Comparison of ENCODE assay signal across 10 cellular contexts in the genomic region with DNA sequence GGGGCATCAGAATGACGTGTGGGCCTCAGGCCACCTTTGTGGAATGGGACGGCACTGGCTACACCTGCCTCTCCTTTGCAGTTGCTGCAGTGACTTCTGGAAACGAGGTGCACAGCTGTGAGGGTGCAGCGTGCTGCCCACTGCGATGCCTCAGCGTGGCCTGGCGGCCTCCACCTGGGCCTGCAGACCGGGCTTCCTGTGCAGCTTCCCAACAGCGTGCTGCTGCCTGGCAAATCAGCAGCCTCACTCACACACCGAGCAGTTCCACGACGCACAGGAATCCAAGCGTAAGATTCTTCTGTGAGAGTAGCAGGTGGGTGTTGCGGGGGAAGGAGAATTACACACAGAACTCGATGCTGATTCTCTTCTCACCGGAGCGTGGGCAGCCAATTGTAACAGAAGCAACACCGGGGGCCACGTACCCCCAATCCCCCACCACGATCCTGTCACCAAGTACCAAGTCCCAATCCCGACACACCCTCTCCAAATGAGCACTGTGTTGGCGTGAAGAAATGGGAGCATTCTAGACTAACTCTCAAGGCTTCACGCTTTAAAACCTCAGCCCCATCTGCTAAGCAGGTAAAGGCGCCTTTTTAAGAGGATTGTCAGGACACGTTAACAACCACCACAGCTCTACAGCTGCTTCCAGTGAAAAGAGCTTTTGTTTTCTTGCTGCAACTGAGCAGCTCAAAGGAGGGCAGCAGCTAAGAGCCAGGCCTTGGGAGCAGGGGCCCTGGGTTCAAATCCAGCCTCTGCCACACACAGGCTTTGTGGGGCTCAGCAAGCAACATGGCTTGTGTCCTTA. TPM values are rescaled to one million over a fixed set of nuclear protein-coding genes. Genes with fewer than 3 reads are reported as not detected.
DNase-seq lines count a peak whose midpoint lies in the region; ATAC-seq and TF ChIP-seq lines count a peak whose summit lies in the region.
"Had no signal": no experiment of that assay in that cellular context is flagged by ENCODE, and none has a peak within 500 bp of the region (broad histone marks: within the 10 kb centered on the region; RNA-seq: fewer than 3 reads in every experiment).

No MANE protein-coding gene starts in this region.

- peaks cover 85% of the 10 kb centered on the region for H3K36me3 Mint-ChIP-seq in activated CD4-positive, alpha-beta T cell treated with anti-CD3 and anti-CD28 coated beads for 36 hours (ENCODE audit: low read depth)
- H3K36me3 Mint-ChIP-seq in activated T-helper 17 cell treated with anti-CD3 and anti-CD28 coated beads, Interleukin-2, amount 50 U/mL, for 72 hours (ENCODE audit: low read depth) = peaks cover 100% of the 10 kb centered on the region
- H3K36me3 Mint-ChIP-seq in naive thymus-derived CD4-positive, alpha-beta T cell = peaks cover 6 to 52% (median 12%) of the 10 kb centered on the region in 5 donors

- no peak overlapping the region for H3K4me3 ChIP-seq in naive thymus-derived CD4-positive, alpha-beta T cell (ENCODE audit: low read length)
- no peak overlapping the region for H3K4me3 ChIP-seq in upper lobe of left lung
- H3K4me3 ChIP-seq: MG63 had no signal

- peaks cover 99% of the 10 kb centered on the region for H3K4me1 Mint-ChIP-seq in activated CD4-positive, alpha-beta T cell treated with anti-CD3 and anti-CD28 coated beads for 36 hours
- peaks cover 76% of the 10 kb centered on the region for H3K4me1 Mint-ChIP-seq in activated T-helper 17 cell treated with anti-CD3 and anti-CD28 coated beads, Interleukin-2, amount 50 U/mL, for 72 hours
- H3K4me1 Mint-ChIP-seq in naive thymus-derived CD4-positive, alpha-beta T cell = peaks cover 76 to 100% (median 96%) of the 10 kb centered on the region in 7 donors

- H3K27me3 ChIP-seq in naive thymus-derived CD4-positive, alpha-beta T cell (ENCODE audit: control insufficient read depth in 2 of 2, insufficient read depth in 2 of 2, low read length in 2 of 2) = no peaks in the 10 kb centered on the region
- H3K27me3 ChIP-seq in upper lobe of left lung = no peaks in the 10 kb centered on the region
- H3K27me3 ChIP-seq: MG63 had no signal

- ATAC-seq in activated CD4-positive, alpha-beta T cell treated with anti-CD3 and anti-CD28 coated beads for 36 hours = no peak
- ATAC-seq in activated T-helper 17 cell treated with anti-CD3 and anti-CD28 coated beads, Interleukin-2, amount 50 U/mL, for 72 hours (replicated peaks) = no peak
- ATAC-seq in naive thymus-derived CD4-positive, alpha-beta T cell = peak; percentile 17
- no peak for ATAC-seq in GM21360 (IDR thresholded peaks at IDR 0.05; ENCODE audit: unreplicated experiment)
- ATAC-seq in upper lobe of left lung (ENCODE audit: low FRiP score in 2 of 2) = no peak

- TF ChIP-seq EP300 in upper lobe of left lung (IDR thresholded peaks at IDR 0.05) = no peak

- CTCF ChIA-PET in activated CD4-positive, alpha-beta T cell treated with anti-CD3 and anti-CD28 coated beads for 36 hours (lab: Charles Lee) = interaction anchor here (1.0 kb wide), 1 partner anchor 74 kb away, joined by 3 read pairs; no protein-coding TSS in a partner anchor
- CTCF ChIA-PET in naive thymus-derived CD4-positive, alpha-beta T cell (lab: Charles Lee) = interaction anchor here (1.3 kb wide), 1 partner anchor 11 kb away, joined by 3 read pairs; no protein-coding TSS in a partner anchor

- no peak for TF ChIP-seq POLR2A in upper lobe of left lung (IDR thresholded peaks at IDR 0.05)

- TF ChIP-seq CTCF in upper lobe of left lung (IDR thresholded peaks at IDR 0.05) = no peak

- WGBS in upper lobe of left lung, 2 donors = 88 to 91% methylated on average over 18 to 25 of the region's 25 CpGs

- peaks cover 9 to 75% (median 32%) of the 10 kb centered on the region in 3 experiments for H3K36me3 ChIP-seq in naive thymus-derived CD4-positive, alpha-beta T cell (ENCODE audit: control insufficient read depth in 2 of 3, insufficient read depth in 3 of 3, low read length in 3 of 3)
- H3K36me3 ChIP-seq in upper lobe of left lung = peaks cover 23 to 93% (median 69%) of the 10 kb centered on the region in 4 donors

- no peaks in the 10 kb centered on the region for H3K9me3 ChIP-seq in naive thymus-derived CD4-positive, alpha-beta T cell (ENCODE audit: control insufficient read depth in 2 of 3, low read length in 3 of 3)
- H3K9me3 ChIP-seq in upper lobe of left lung = no peaks in the 10 kb centered on the region
- H3K9me3 ChIP-seq: MG63 had no signal

- H3K4me3 Mint-ChIP-seq in activated CD4-positive, alpha-beta T cell treated with anti-CD3 and anti-CD28 coated beads for 36 hours = peak overlapping the region; percentile 44
- peak overlapping the region; percentile 93 for H3K4me3 Mint-ChIP-seq in activated T-helper 17 cell treated with anti-CD3 and anti-CD28 coated beads, Interleukin-2, amount 50 U/mL, for 72 hours
- H3K4me3 Mint-ChIP-seq in naive thymus-derived CD4-positive, alpha-beta T cell = peak overlapping the region; percentile 59 to 97 (median 70)

- H3K27me3 Mint-ChIP-seq in activated CD4-positive, alpha-beta T cell treated with anti-CD3 and anti-CD28 coated beads for 36 hours = no peaks in the 10 kb centered on the region
- no peaks in the 10 kb centered on the region for H3K27me3 Mint-ChIP-seq in activated T-helper 17 cell treated with anti-CD3 and anti-CD28 coated beads, Interleukin-2, amount 50 U/mL, for 72 hours
- no peaks in the 10 kb centered on the region for H3K27me3 Mint-ChIP-seq in naive thymus-derived CD4-positive, alpha-beta T cell

- POLR2A ChIA-PET in activated CD4-positive, alpha-beta T cell treated with anti-CD3 and anti-CD28 coated beads for 36 hours (lab: Charles Lee) = interaction anchor here (2.6 kb wide), 1 partner anchor 18 kb away, joined by 13 read pairs; no protein-coding TSS in a partner anchor
- POLR2A ChIA-PET in naive thymus-derived CD4-positive, alpha-beta T cell (lab: Charles Lee) = interaction anchor here (0.6 to 19.0 kb wide), 4 partner anchors 10 to 733 kb away, joined by 3 to 341 read pairs (median 64); partner anchors contain the start of gene WDR1

- peak; percentile 62 for DNase-seq in activated CD4-positive, alpha-beta T cell treated with anti-CD3 and anti-CD28 coated beads for 36 hours
- no peak for DNase-seq in activated CD4-positive, alpha-beta T cell treated with anti-CD3 and anti-CD28 coated beads, Interleukin-2, amount 50 U/mL, for 1 hour
- DNase-seq in naive thymus-derived CD4-positive, alpha-beta T cell = peak in 8 of 9 donors; percentile 46 to 58 (median 53)
- DNase-seq in substantia nigra (lab: John Stamatoyannopoulos, UW) = no peak
- no peak for DNase-seq in upper lobe of left lung
- DNase-seq in epidermal melanocyte (ENCODE audit: insufficient read length, low spot score) = no peak
- DNase-seq: activated CD4-positive, CD25-positive, alpha-beta regulatory T cell treated with anti-CD3 and anti-CD28 coated beads, Interleukin-2, amount 50 U/mL, for 72 hours had no signal

- intact Hi-C loops in activated CD4-positive, alpha-beta T cell treated with anti-CD3 and anti-CD28 coated beads for 36 hours (cut with DNase I, micrococcal nuclease) = loop anchor here in 1 of 2 experiments (5.0 kb wide), 1 partner anchor 407 kb away; no protein-coding TSS in a partner anchor
- intact Hi-C loops in naive thymus-derived CD4-positive, alpha-beta T cell (cut with micrococcal nuclease) = loop anchor here (5.0 to 10.0 kb wide), 5 partner anchors 82 to 435 kb away; partner anchors contain the start of gene ZNF518B (in 1 of the 2)

- no peaks in the 10 kb centered on the region for H3K9me3 Mint-ChIP-seq in activated CD4-positive, alpha-beta T cell treated with anti-CD3 and anti-CD28 coated beads for 36 hours (ENCODE audit: low read depth)
- no peaks in the 10 kb centered on the region for H3K9me3 Mint-ChIP-seq in activated T-helper 17 cell treated with anti-CD3 and anti-CD28 coated beads, Interleukin-2, amount 50 U/mL, for 72 hours
- H3K9me3 Mint-ChIP-seq in naive thymus-derived CD4-positive, alpha-beta T cell = no peaks in the 10 kb centered on the region

- peak overlapping the region; percentile 67 for H3K27ac ChIP-seq in naive thymus-derived CD4-positive, alpha-beta T cell (ENCODE audit: low read depth, low read length)
- H3K27ac ChIP-seq in substantia nigra (ENCODE audit: low read depth, low read length, poor library complexity, severe bottlenecking) = peak overlapping the region; percentile 35
- peak overlapping the region in 2 of 4 donors; percentile 10 to 14 for H3K27ac ChIP-seq in upper lobe of left lung

- H3K27ac Mint-ChIP-seq in activated CD4-positive, alpha-beta T cell treated with anti-CD3 and anti-CD28 coated beads for 36 hours = peak overlapping the region; percentile 69
- peak overlapping the region; percentile 94 for H3K27ac Mint-ChIP-seq in activated T-helper 17 cell treated with anti-CD3 and anti-CD28 coated beads, Interleukin-2, amount 50 U/mL, for 72 hours
- H3K27ac Mint-ChIP-seq in naive thymus-derived CD4-positive, alpha-beta T cell = peak overlapping the region; percentile 46 to 95 (median 90)

- H3K4me1 ChIP-seq in naive thymus-derived CD4-positive, alpha-beta T cell (ENCODE audit: control insufficient read depth in 2 of 2, insufficient read depth in 2 of 2, low read length in 2 of 2) = peaks cover 75 to 77% of the 10 kb centered on the region in 2 donors
- peaks cover 46 to 72% (median 51%) of the 10 kb centered on the region in 4 donors for H3K4me1 ChIP-seq in upper lobe of left lung

RNA-seq across cellular contexts. Expression of gene WDR1, which starts 16.9 kb away (rescaled TPM):
- 100 to 1,000 TPM; 308 to 354 TPM for total RNA-seq in activated CD4-positive, alpha-beta T cell treated with anti-CD3 and anti-CD28 coated beads for 36 hours
- total RNA-seq in activated T-helper 17 cell treated with anti-CD3 and anti-CD28 coated beads, Interleukin-2, amount 50 U/mL, for 72 hours = 100 to 1,000 TPM; 401 to 630 TPM
- 100 to 1,000 TPM; 242 to 470 (median 330) TPM for total RNA-seq in naive thymus-derived CD4-positive, alpha-beta T cell
- polyA plus RNA-seq in naive thymus-derived CD4-positive, alpha-beta T cell = 100 to 1,000 TPM; 268 to 412 TPM
- total RNA-seq in upper lobe of left lung = 100 to 1,000 TPM; 135 to 307 (median 183) TPM

Comparison
In these comparisons a context has a peak if more than half of its experiments do, and no peak if none do; other contexts are left out.
1. DNase-seq: peak in activated CD4-positive, alpha-beta T cell treated with anti-CD3 and anti-CD28 coated beads for 36 hours (single experiment) and naive thymus-derived CD4-positive, alpha-beta T cell (8 of 9); none in activated CD4-positive, alpha-beta T cell treated with anti-CD3 and anti-CD28 coated beads, Interleukin-2, amount 50 U/mL, for 1 hour (single experiment), substantia nigra (0 of 49), upper lobe of left lung (0 of 2) and epidermal melanocyte (single experiment).
2. Peak in every context shown above with its lines, with median percentiles within 50 percentile points of each other: H3K27ac Mint-ChIP-seq and H3K4me3 Mint-ChIP-seq.